8 cellular contexts compared by ENCODE assay signal in genomic region chr19:5624741-5625140, GRCh38. TPM values are rescaled to one million over a fixed set of nuclear protein-coding genes. Genes with fewer than 3 reads are reported as not detected.
DNase-seq lines count a peak whose midpoint lies in the region; ATAC-seq and TF ChIP-seq lines count a peak whose summit lies in the region.

No MANE protein-coding gene starts in this region.

- H3K27ac Mint-ChIP-seq in naive thymus-derived CD4-positive, alpha-beta T cell, result peak overlapping the region; percentile 87 to 100 (median 97)

- H3K9me3 ChIP-seq in AG04450 (ENCODE audit: control insufficient read depth, insufficient read depth, low read length) (no peaks in the 10 kb centered on the region; the same call in 1 of the 2 replicates), HUES6 (ENCODE audit: control insufficient read depth, insufficient read depth, low read depth, low read length) (no peaks in the 10 kb centered on the region), breast epithelium (no peaks in the 10 kb centered on the region)
- H3K9me3 ChIP-seq in naive thymus-derived CD4-positive, alpha-beta T cell (ENCODE audit: control insufficient read depth in 2 of 3, low read length in 3 of 3), result no peaks in the 10 kb centered on the region

- no peak for DNase-seq in AG04450 (ENCODE audit: low read depth, low spot score)
- no peak for DNase-seq in breast epithelium (ENCODE audit: low spot score in 2 of 2)
- no peak for DNase-seq in naive thymus-derived CD4-positive, alpha-beta T cell
- DNase-seq in GM19240 (ENCODE audit: insufficient read length, low spot score), result no peak
- no peak for DNase-seq in NCI-H526 treated with DMSO at 0.1 percent for 48 hours (lab: John Stamatoyannopoulos, UW)

- H3K4me3 ChIP-seq in AG04450 (ENCODE audit: low read depth, low read length) (peak overlapping the region; percentile 100), HUES6 (ENCODE audit: low read depth, low read length) (peak overlapping the region; percentile 93), breast epithelium (peak overlapping the region; percentile 88 to 99 (median 99))
- H3K4me3 ChIP-seq in naive thymus-derived CD4-positive, alpha-beta T cell (ENCODE audit: low read length), result peak overlapping the region; percentile 91

- CTCF ChIA-PET in AG04450 (lab: Charles Lee), result interaction anchor here (0.6 kb wide), 2 partner anchors 9 to 146 kb away, joined by 3 to 5 read pairs; no protein-coding TSS in a partner anchor
- CTCF ChIA-PET in naive thymus-derived CD4-positive, alpha-beta T cell (lab: Charles Lee), result interaction anchor here (1.0 kb wide), 1 partner anchor 65 kb away, joined by 4 read pairs; the partner anchor contains the start of gene RPL36

- peaks cover 29% of the 10 kb centered on the region; the same call in 1 of the 2 replicates for H3K4me1 ChIP-seq in HUES6 (ENCODE audit: control insufficient read depth, insufficient read depth, low read length)
- peaks cover 0 to 33% of the 10 kb centered on the region in 2 donors for H3K4me1 ChIP-seq in breast epithelium
- H3K4me1 ChIP-seq in naive thymus-derived CD4-positive, alpha-beta T cell (ENCODE audit: control insufficient read depth in 2 of 2, insufficient read depth in 2 of 2, low read length in 2 of 2), result peaks cover 60 to 63% of the 10 kb centered on the region in 2 donors

- H3K27ac ChIP-seq in AG04450 (ENCODE audit: low read depth, low read length) (no peak overlapping the region), HUES6 (ENCODE audit: low read depth, low read length) (no peak overlapping the region), breast epithelium (peak overlapping the region; percentile 35 to 98)
- peak overlapping the region; percentile 97 for H3K27ac ChIP-seq in naive thymus-derived CD4-positive, alpha-beta T cell (ENCODE audit: low read depth, low read length)

- peaks cover 0 to 5% (median 0%) of the 10 kb centered on the region in 5 donors for H3K27me3 Mint-ChIP-seq in naive thymus-derived CD4-positive, alpha-beta T cell

- TF ChIP-seq CTCF in AG04450 (IDR thresholded peaks at IDR 0.05; ENCODE audit: low read depth, low read length) (no peak), breast epithelium (IDR thresholded peaks at IDR 0.05) (no peak)

- no peak for TF ChIP-seq POLR2A in breast epithelium (IDR thresholded peaks at IDR 0.05)

- H3K36me3 ChIP-seq in HUES6 (ENCODE audit: control insufficient read depth, insufficient read depth, low read length) (peaks cover 66% of the 10 kb centered on the region), breast epithelium (no peaks in the 10 kb centered on the region)
- H3K36me3 ChIP-seq in naive thymus-derived CD4-positive, alpha-beta T cell (ENCODE audit: control insufficient read depth in 2 of 3, insufficient read depth in 3 of 3, low read length in 3 of 3), result peaks cover 9 to 64% (median 23%) of the 10 kb centered on the region in 3 experiments

- H3K4me1 Mint-ChIP-seq in naive thymus-derived CD4-positive, alpha-beta T cell, result peaks cover 55 to 79% (median 74%) of the 10 kb centered on the region in 7 donors

- H3K9ac ChIP-seq in HUES6 (ENCODE audit: low read length), result no peak overlapping the region

- no peak for ATAC-seq in naive thymus-derived CD4-positive, alpha-beta T cell
- ATAC-seq in HG02588 (IDR thresholded peaks at IDR 0.05; ENCODE audit: unreplicated experiment), result no peak
- no peak for ATAC-seq in HG03045 (IDR thresholded peaks at IDR 0.05; ENCODE audit: unreplicated experiment)

- intact Hi-C loops in breast epithelium (cut with DNase I; ENCODE audit: low total_unique reads), result no loop called here
- intact Hi-C loops in naive thymus-derived CD4-positive, alpha-beta T cell (cut with micrococcal nuclease), result loop anchor here (5.0 kb wide), 3 partner anchors 278 to 738 kb away; partner anchors contain the start of genes CLPP (in 1 of the 2), NDUFA11 (in 1 of the 2) and VMAC (in 1 of the 2)

- no peaks in the 10 kb centered on the region for H3K27me3 ChIP-seq in AG04450 (ENCODE audit: control insufficient read depth, insufficient read depth, low read length)
- H3K27me3 ChIP-seq in HUES6 (ENCODE audit: control insufficient read depth, insufficient read depth, low read length), result no peaks in the 10 kb centered on the region
- no peaks in the 10 kb centered on the region for H3K27me3 ChIP-seq in breast epithelium
- H3K27me3 ChIP-seq in naive thymus-derived CD4-positive, alpha-beta T cell (ENCODE audit: control insufficient read depth in 2 of 2, insufficient read depth in 2 of 2, low read length in 2 of 2), result no peaks in the 10 kb centered on the region

- POLR2A ChIA-PET in AG04450 (lab: Yijun Ruan, JAX), result interaction anchor here (0.6 to 0.7 kb wide), 2 partner anchors 46 to 1862 kb away, joined by 4 to 5 read pairs; partner anchors contain the start of gene MRPL54
- POLR2A ChIA-PET in naive thymus-derived CD4-positive, alpha-beta T cell (lab: Charles Lee), result interaction anchor here (0.7 to 2.1 kb wide), 6 partner anchors 9 to 364 kb away, joined by 3 to 8 read pairs (median 4); partner anchors contain the start of gene RPL36

- H3K9me3 Mint-ChIP-seq in naive thymus-derived CD4-positive, alpha-beta T cell, result peaks cover 0 to 6% (median 0%) of the 10 kb centered on the region in 11 donors

- H3K4me3 Mint-ChIP-seq in naive thymus-derived CD4-positive, alpha-beta T cell, result peak overlapping the region; percentile 91 to 100 (median 99)

- H3K36me3 Mint-ChIP-seq in naive thymus-derived CD4-positive, alpha-beta T cell, result peaks cover 15 to 42% (median 35%) of the 10 kb centered on the region in 5 donors

RNA-seq across cellular contexts. Expression of gene SAFB, which starts 1.9 kb away (rescaled TPM):
- polyA plus RNA-seq in AG04450 (2011; rRNA removed), result 28.0 and 34.0 TPM in 2 replicates
- polyA minus RNA-seq in AG04450 (2011; rRNA and poly(A)+ RNA removed), result 19.7 and 23.5 TPM in 2 replicates
- 100 to 1,000 TPM in 2 of 3 donors, 10 to 100 TPM in 1; 64.2 to 112 (median 111) TPM for total RNA-seq in breast epithelium
- 100 to 1,000 TPM; 141 to 203 (median 174) TPM for total RNA-seq in naive thymus-derived CD4-positive, alpha-beta T cell
- polyA plus RNA-seq in naive thymus-derived CD4-positive, alpha-beta T cell, result 100 to 1,000 TPM in 1 of 2 donors, 10 to 100 TPM in 1; 50.3 to 153 TPM

RNA-seq across cellular contexts. Expression of gene SAFB2, which starts 2.2 kb away (rescaled TPM):
- polyA plus RNA-seq in AG04450 (2011; rRNA removed), result 17.4 and 24.4 TPM in 2 replicates
- 28.8 and 33.2 TPM in 2 replicates for polyA minus RNA-seq in AG04450 (2011; rRNA and poly(A)+ RNA removed)
- total RNA-seq in breast epithelium, result 10 to 100 TPM; 46.4 to 68.8 (median 62.1) TPM
- 100 to 1,000 TPM; 112 to 250 (median 243) TPM for total RNA-seq in naive thymus-derived CD4-positive, alpha-beta T cell
- polyA plus RNA-seq in naive thymus-derived CD4-positive, alpha-beta T cell, result 10 to 100 TPM; 28.5 to 49.2 TPM

RNA-seq across cellular contexts. Expression of gene MICOS13, which starts 55.6 kb away (rescaled TPM):
- polyA plus RNA-seq in AG04450 (2011; rRNA removed), result 25.2 and 39.3 TPM in 2 replicates
- polyA minus RNA-seq in AG04450 (2011; rRNA and poly(A)+ RNA removed), result 8.0 and 8.5 TPM in 2 replicates
- 10 to 100 TPM; 29.4 to 49.5 (median 44.3) TPM for total RNA-seq in breast epithelium
- 10 to 100 TPM; 26.1 to 49.3 (median 38.4) TPM for total RNA-seq in naive thymus-derived CD4-positive, alpha-beta T cell
- polyA plus RNA-seq in naive thymus-derived CD4-positive, alpha-beta T cell, result 100 to 1,000 TPM in 1 of 2 donors, 10 to 100 TPM in 1; 76.8 to 109 TPM

RNA-seq across cellular contexts. Expression of gene HSD11B1L, which starts 56.1 kb away (rescaled TPM):
- 4.9 and 7.0 TPM in 2 replicates for polyA plus RNA-seq in AG04450 (2011; rRNA removed)
- polyA minus RNA-seq in AG04450 (2011; rRNA and poly(A)+ RNA removed), result 2.3 and 2.4 TPM in 2 replicates
- 10 to 100 TPM; 10.4 to 13.1 (median 11.1) TPM for total RNA-seq in breast epithelium
- 1 to 10 TPM; 2.8 to 5.2 (median 3.6) TPM for total RNA-seq in naive thymus-derived CD4-positive, alpha-beta T cell
- polyA plus RNA-seq in naive thymus-derived CD4-positive, alpha-beta T cell, result 1 to 10 TPM; 8.4 to 9.6 TPM

RNA-seq across cellular contexts. Expression of gene TINCR, which starts 57.0 kb away (rescaled TPM):
- 0.04 TPM in 1 of 2 replicates, not detected in the other for polyA plus RNA-seq in AG04450 (2011; rRNA removed)
- not detected in 2 replicates for polyA minus RNA-seq in AG04450 (2011; rRNA and poly(A)+ RNA removed)
- total RNA-seq in breast epithelium, result 10 to 100 TPM in 1 of 3 donors, 1 to 10 TPM in 2; 1.1 to 11.7 (median 1.3) TPM
- 1 to 10 TPM in 2 of 5 experiments, under 1 TPM in 3; 0.70 to 1.9 (median 0.97) TPM for total RNA-seq in naive thymus-derived CD4-positive, alpha-beta T cell
- polyA plus RNA-seq in naive thymus-derived CD4-positive, alpha-beta T cell, result not detected

Comparison
In these comparisons a context has a peak if more than half of its experiments do, and no peak if none do; other contexts are left out.
1. H3K27ac ChIP-seq: peak in breast epithelium (2 of 2) and naive thymus-derived CD4-positive, alpha-beta T cell (single experiment); none in AG04450 (single experiment) and HUES6 (single experiment).
2. Peak in every context shown above with its lines, with median percentiles within 50 percentile points of each other: H3K4me3 ChIP-seq.